In genomic region chr10:124624875-124625274, GRCh38 we compare ENCODE assay signal across 14 cellular contexts.
DNase-seq lines count a peak whose midpoint lies in the region; ATAC-seq lines count a peak whose summit lies in the region.
"Had no signal": no experiment of that assay in that cellular context is flagged by ENCODE, and none has a peak within 500 bp of the region (broad histone marks: within the 10 kb centered on the region; RNA-seq: fewer than 3 reads in every experiment).

No MANE protein-coding gene starts in this region.

- no peaks in the 10 kb centered on the region for H3K9me3 ChIP-seq in esophagus (ENCODE audit: control insufficient read depth in 2 of 2, insufficient read depth in 1 of 2, low read depth in 1 of 2, low read length in 1 of 2)
- H3K9me3 ChIP-seq: lower lobe of right lung, upper lobe of right lung had no signal

- no peaks in the 10 kb centered on the region for H3K9me3 Mint-ChIP-seq in activated T-cell treated with anti-CD3 and anti-CD28 coated beads, Interleukin-2, amount 50 U/mL, for 24 hours
- H3K9me3 Mint-ChIP-seq in activated T-cell treated with anti-CD3 and anti-CD28 coated beads, Interleukin-2, amount 50 U/mL, for 4 hours: no peaks in the 10 kb centered on the region

- H3K4me3 ChIP-seq in esophagus (ENCODE audit: low read depth in 1 of 2, low read length in 2 of 2): no peak overlapping the region
- H3K4me3 ChIP-seq: lower lobe of right lung, upper lobe of right lung had no signal

- 53 to 71% methylated on average over 17 of the region's 17 CpGs for WGBS in esophagus, 2 donors

- H3K27ac ChIP-seq in esophagus (ENCODE audit: low read depth in 2 of 2, low read length in 1 of 2) (peak overlapping the region; percentile 8 to 26), temporal lobe (ENCODE audit: low read depth, low read length) (peak overlapping the region; percentile 85)
- H3K27ac ChIP-seq: lower lobe of right lung, upper lobe of right lung, VCaP had no signal

- H3K4me1 ChIP-seq in esophagus (ENCODE audit: control insufficient read depth in 2 of 2, insufficient read depth in 2 of 2, low read length in 1 of 2): peaks cover 22 to 63% of the 10 kb centered on the region in 2 donors

- no peak for DNase-seq in activated T-cell treated with anti-CD3 and anti-CD28 coated beads, Interleukin-2, amount 50 U/mL, for 24 hours
- no peak for DNase-seq in activated T-cell treated with anti-CD3 and anti-CD28 coated beads, Interleukin-2, amount 50 U/mL, for 4 hours
- DNase-seq in NCI-H526 (lab: John Stamatoyannopoulos, UW): peak; percentile 63 to 66
- no peak for DNase-seq in activated effector memory CD4-positive, alpha-beta T cell treated with anti-CD3 and anti-CD28 coated beads, Interleukin-2, amount 50 U/mL, for 16 hours
- DNase-seq: activated CD8-positive, alpha-beta memory T cell treated with anti-CD3 and anti-CD28 coated beads, Interleukin-2, amount 10 ng/mL, durations not matched to agents 7 days and 5 days; KG1; lower lobe of right lung; nucleus accumbens; upper lobe of right lung had no signal

- peaks cover 49% of the 10 kb centered on the region for H3K4me1 Mint-ChIP-seq in activated T-cell treated with anti-CD3 and anti-CD28 coated beads, Interleukin-2, amount 50 U/mL, for 24 hours (ENCODE audit: low read depth)
- peaks cover 57% of the 10 kb centered on the region for H3K4me1 Mint-ChIP-seq in activated T-cell treated with anti-CD3 and anti-CD28 coated beads, Interleukin-2, amount 50 U/mL, for 4 hours (ENCODE audit: low read depth)

- peak overlapping the region; percentile 11 for H3K27ac Mint-ChIP-seq in activated T-cell treated with anti-CD3 and anti-CD28 coated beads, Interleukin-2, amount 50 U/mL, for 24 hours
- H3K27ac Mint-ChIP-seq: activated CD8-positive, alpha-beta memory T cell treated with anti-CD3 and anti-CD28 coated beads, Interleukin-2, amount 10 ng/mL, durations not matched to agents 7 days and 5 days had no signal

- no peak overlapping the region for H3K4me3 Mint-ChIP-seq in activated T-cell treated with anti-CD3 and anti-CD28 coated beads, Interleukin-2, amount 50 U/mL, for 24 hours
- H3K4me3 Mint-ChIP-seq in activated T-cell treated with anti-CD3 and anti-CD28 coated beads, Interleukin-2, amount 50 U/mL, for 4 hours: no peak overlapping the region
- H3K4me3 Mint-ChIP-seq: activated CD8-positive, alpha-beta memory T cell treated with anti-CD3 and anti-CD28 coated beads, Interleukin-2, amount 10 ng/mL, durations not matched to agents 7 days and 5 days had no signal

- no peak for ATAC-seq in activated T-cell treated with anti-CD3 and anti-CD28 coated beads, Interleukin-2, amount 50 U/mL, for 4 hours
- ATAC-seq in GM21447 (IDR thresholded peaks at IDR 0.05; ENCODE audit: unreplicated experiment) (no peak), GM21529 (IDR thresholded peaks at IDR 0.05; ENCODE audit: unreplicated experiment) (no peak)
- ATAC-seq: activated CD8-positive, alpha-beta memory T cell treated with anti-CD3 and anti-CD28 coated beads, Interleukin-2, amount 10 ng/mL, durations not matched to agents 7 days and 5 days; lower lobe of right lung; upper lobe of right lung had no signal

- peaks cover 23% of the 10 kb centered on the region for H3K36me3 Mint-ChIP-seq in activated T-cell treated with anti-CD3 and anti-CD28 coated beads, Interleukin-2, amount 50 U/mL, for 24 hours (ENCODE audit: low read depth)
- peaks cover 6% of the 10 kb centered on the region for H3K36me3 Mint-ChIP-seq in activated T-cell treated with anti-CD3 and anti-CD28 coated beads, Interleukin-2, amount 50 U/mL, for 4 hours (ENCODE audit: insufficient read depth)

- H3K27me3 ChIP-seq in esophagus (ENCODE audit: control insufficient read depth in 1 of 2, insufficient read depth in 2 of 2, low read length in 2 of 2): no peaks in the 10 kb centered on the region
- H3K27me3 ChIP-seq: upper lobe of right lung had no signal

- peaks cover 0 to 18% of the 10 kb centered on the region in 2 donors for H3K36me3 ChIP-seq in esophagus (ENCODE audit: control insufficient read depth in 2 of 2, insufficient read depth in 2 of 2, low read length in 1 of 2)

- no peaks in the 10 kb centered on the region for H3K27me3 Mint-ChIP-seq in activated T-cell treated with anti-CD3 and anti-CD28 coated beads, Interleukin-2, amount 50 U/mL, for 24 hours
- H3K27me3 Mint-ChIP-seq in activated T-cell treated with anti-CD3 and anti-CD28 coated beads, Interleukin-2, amount 50 U/mL, for 4 hours (ENCODE audit: low read depth): no peaks in the 10 kb centered on the region
- H3K27me3 Mint-ChIP-seq: activated CD8-positive, alpha-beta memory T cell treated with anti-CD3 and anti-CD28 coated beads, Interleukin-2, amount 10 ng/mL, durations not matched to agents 7 days and 5 days had no signal

Comparison
In these comparisons a context has a peak if more than half of its experiments do, and no peak if none do; other contexts are left out.
1. DNase-seq: peak in NCI-H526 (2 of 2); none in activated T-cell treated with anti-CD3 and anti-CD28 coated beads, Interleukin-2, amount 50 U/mL, for 24 hours (single experiment), activated T-cell treated with anti-CD3 and anti-CD28 coated beads, Interleukin-2, amount 50 U/mL, for 4 hours (single experiment) and activated effector memory CD4-positive, alpha-beta T cell treated with anti-CD3 and anti-CD28 coated beads, Interleukin-2, amount 50 U/mL, for 16 hours (single experiment).